7 cellular contexts compared by ENCODE assay signal in genomic region chr21:46188226-46189212, GRCh38. TPM values are rescaled to one million over a fixed set of nuclear protein-coding genes. Genes with fewer than 3 reads are reported as not detected.
A peak's percentile ranks its signal among the peaks of the same experiment; 100 is the strongest.
DNase-seq lines count a peak whose midpoint lies in the region; ATAC-seq and TF ChIP-seq lines count a peak whose summit lies in the region.

No MANE protein-coding gene starts in this region.

- WGBS in prostate gland, result 20% methylated on average over 17 of the region's 17 CpGs

- intact Hi-C loops in Right ventricle myocardium inferior (cut with DNase I), result loop anchor here (2.0 to 5.0 kb wide), 2 partner anchors 40 to 134 kb away; partner anchors contain the start of genes C21orf58, LSS and PCNT
- intact Hi-C loops in prostate gland (cut with DNase I), result loop anchor here (5.0 kb wide), 1 partner anchor 216 kb away; no protein-coding TSS in a partner anchor

- H3K4me3 ChIP-seq in HUES48 (ENCODE audit: low read depth, low read length) (no peak overlapping the region), SK-N-MC (no peak overlapping the region), prostate gland (peak overlapping the region in 1 of 2 donors; percentile 4)

- no peaks in the 10 kb centered on the region for H3K27me3 ChIP-seq in HUES48 (ENCODE audit: control insufficient read depth, insufficient read depth, low read length)
- no peaks in the 10 kb centered on the region for H3K27me3 ChIP-seq in prostate gland (replicated peaks; ENCODE audit: insufficient read depth)

- DNase-seq in SK-N-MC (ENCODE audit: low read depth, low spot score) (no peak), Right ventricle myocardium inferior (ENCODE audit: missing footprints) (no peak), prostate gland (ENCODE audit: low spot score) (peak; percentile 82), GM10266 (ENCODE audit: extremely low spot score) (no peak)
- DNase-seq in stimulated activated CD4-positive, alpha-beta T cell treated with anti-CD3 and anti-CD28 coated beads, Interleukin-2, amount 100 ng/mL, for 48 hours, result no peak

- H3K27ac ChIP-seq in HUES48 (ENCODE audit: low read depth, low read length) (peak overlapping the region; percentile 89), SK-N-MC (peak overlapping the region; percentile 65; the same call in 1 of the 2 replicates), prostate gland (peak overlapping the region; percentile 96 to 99)

- H3K36me3 ChIP-seq in HUES48 (ENCODE audit: control insufficient read depth, insufficient read depth, low read length) (peaks cover 34% of the 10 kb centered on the region), SK-N-MC (ENCODE audit: insufficient read depth, low read length) (peaks cover 44% of the 10 kb centered on the region; the same call in 1 of the 2 replicates), prostate gland (no peaks in the 10 kb centered on the region)

- H3K9me3 ChIP-seq in HUES48 (ENCODE audit: control insufficient read depth, insufficient read depth, low read length) (no peaks in the 10 kb centered on the region), SK-N-MC (ENCODE audit: low read depth, low read length) (no peaks in the 10 kb centered on the region), prostate gland (no peaks in the 10 kb centered on the region)

- ATAC-seq in Right ventricle myocardium inferior (peak; percentile 66), GM18858 (IDR thresholded peaks at IDR 0.05; ENCODE audit: unreplicated experiment) (no peak)

- TF ChIP-seq CTCF in prostate gland (IDR thresholded peaks at IDR 0.05) (no peak), GM10266 (IDR thresholded peaks at IDR 0.05; ENCODE audit: control insufficient read depth, insufficient read depth, low read depth, missing control alignments) (no peak)

- H3K4me1 ChIP-seq in HUES48 (ENCODE audit: control insufficient read depth, insufficient read depth, low read length) (peaks cover 6% of the 10 kb centered on the region), prostate gland (replicated peaks) (peaks cover 23% of the 10 kb centered on the region)

- H3K9ac ChIP-seq in HUES48 (ENCODE audit: low read depth, low read length), result no peak overlapping the region
- H3K9ac ChIP-seq in SK-N-MC (ENCODE audit: insufficient read length), result no peak overlapping the region

- no peak for TF ChIP-seq POLR2A in prostate gland (IDR thresholded peaks at IDR 0.05)

RNA-seq across cellular contexts. Expression of gene SPATC1L, which starts 4.3 kb away (rescaled TPM):
- 7.7 TPM for total RNA-seq in Right ventricle myocardium inferior
- total RNA-seq in prostate gland, result 10 to 100 TPM; 42.0 to 79.4 TPM

RNA-seq across cellular contexts. Expression of gene FTCD, which starts 33.1 kb away (rescaled TPM):
- 1.2 TPM for total RNA-seq in Right ventricle myocardium inferior
- 10 to 100 TPM in 1 of 2 donors, 1 to 10 TPM in 1; 1.4 to 19.0 TPM for total RNA-seq in prostate gland

RNA-seq across cellular contexts. Expression of gene LSS, which starts 40.1 kb away (rescaled TPM):
- total RNA-seq in Right ventricle myocardium inferior (61.0 TPM), prostate gland (100 to 1,000 TPM in 1 of 2 donors, 10 to 100 TPM in 1; 95.5 to 145 TPM)
